In genomic region chr13:97495678-97496077, GRCh38 we compare ENCODE assay signal across 1 cellular context.
TF ChIP-seq lines count a peak whose summit lies in the region.

No MANE protein-coding gene starts in this region.

TF ChIP-seq in WTC11, 78 proteins besides CTCF, POLR2A, EP300 and RAD21 (continued from another document):
- TF ChIP-seq, protein P1, sequence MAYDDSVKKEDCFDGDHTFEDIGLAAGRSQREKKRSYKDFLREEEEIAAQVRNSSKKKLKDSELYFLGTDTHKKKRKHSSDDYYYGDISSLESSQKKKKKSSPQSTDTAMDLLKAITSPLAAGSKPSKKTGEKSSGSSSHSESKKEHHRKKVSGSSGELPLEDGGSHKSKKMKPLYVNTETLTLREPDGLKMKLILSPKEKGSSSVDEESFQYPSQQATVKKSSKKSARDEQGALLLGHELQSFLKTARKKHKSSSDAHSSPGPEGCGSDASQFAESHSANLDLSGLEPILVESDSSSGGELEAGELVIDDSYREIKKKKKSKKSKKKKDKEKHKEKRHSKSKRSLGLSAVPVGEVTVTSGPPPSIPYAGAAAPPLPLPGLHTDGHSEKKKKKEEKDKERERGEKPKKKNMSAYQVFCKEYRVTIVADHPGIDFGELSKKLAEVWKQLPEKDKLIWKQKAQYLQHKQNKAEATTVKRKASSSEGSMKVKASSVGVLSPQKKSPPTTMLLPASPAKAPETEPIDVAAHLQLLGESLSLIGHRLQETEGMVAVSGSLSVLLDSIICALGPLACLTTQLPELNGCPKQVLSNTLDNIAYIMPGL (CRISPR knock-in tag; IDR thresholded peaks at IDR 0.05), result no peak
- no peak for TF ChIP-seq ZNF512 (CRISPR knock-in tag; IDR thresholded peaks at IDR 0.05; ENCODE audit: borderline replicate concordance)
- TF ChIP-seq ZNF416 (CRISPR knock-in tag; IDR thresholded peaks at IDR 0.05), result no peak
- TF ChIP-seq MYBL2 (CRISPR knock-in tag; IDR thresholded peaks at IDR 0.05), result no peak
- no peak for TF ChIP-seq GABPB1 (CRISPR knock-in tag; IDR thresholded peaks at IDR 0.05)
- TF ChIP-seq E2F4 (CRISPR knock-in tag; IDR thresholded peaks at IDR 0.05; ENCODE audit: borderline replicate concordance, low read depth), result no peak
